Comparison of ENCODE assay signal across 26 cellular contexts in genomic region chr20:9031951-9032350, GRCh38. TPM values are rescaled to one million over a fixed set of nuclear protein-coding genes. Genes with fewer than 3 reads are reported as not detected.
DNase-seq lines count a peak whose midpoint lies in the region; ATAC-seq, FAIRE-seq and TF ChIP-seq lines count a peak whose summit lies in the region.
"Had no signal": no experiment of that assay in that cellular context is flagged by ENCODE, and none has a peak within 500 bp of the region (broad histone marks: within the 10 kb centered on the region; RNA-seq: fewer than 3 reads in every experiment).

No MANE protein-coding gene starts in this region.

- H3K27me3 Mint-ChIP-seq in HFFc6 (ENCODE audit: insufficient read depth) = no peaks in the 10 kb centered on the region
- H3K27me3 Mint-ChIP-seq: CD4-positive, CD25-positive, alpha-beta regulatory T cell had no signal

- no peak for FAIRE-seq in HTR-8/SVneo (lab: Jason Lieb, UNC)
- FAIRE-seq: G401.6, HepG2, RCC 7860 had no signal

- H3K36me3 ChIP-seq in esophagus muscularis mucosa = no peaks in the 10 kb centered on the region
- H3K36me3 ChIP-seq: BE2C had no signal

- H3K9me3 Mint-ChIP-seq in HFFc6 = no peaks in the 10 kb centered on the region

- no peak for TF ChIP-seq POLR2A in esophagus muscularis mucosa (IDR thresholded peaks at IDR 0.05; ENCODE audit: low read depth)

- TF ChIP-seq EP300 in esophagus muscularis mucosa (IDR thresholded peaks at IDR 0.05) = no peak

- no peaks in the 10 kb centered on the region for H3K27me3 ChIP-seq in AG04450 (ENCODE audit: control insufficient read depth, insufficient read depth, low read length)
- H3K27me3 ChIP-seq in esophagus muscularis mucosa = no peaks in the 10 kb centered on the region
- H3K27me3 ChIP-seq: BE2C had no signal

- H3K4me3 ChIP-seq in AG04450 (ENCODE audit: low read depth, low read length) (no peak overlapping the region), esophagus muscularis mucosa (no peak overlapping the region)
- H3K4me3 ChIP-seq: SK-N-MC had no signal

- TF ChIP-seq CTCF in AG04450 (IDR thresholded peaks at IDR 0.05; ENCODE audit: low read depth, low read length) = no peak
- no peak for TF ChIP-seq CTCF in HFFc6 (IDR thresholded peaks at IDR 0.05)
- no peak for TF ChIP-seq CTCF in esophagus muscularis mucosa (IDR thresholded peaks at IDR 0.05)

- DNase-seq in AG04450 (ENCODE audit: low read depth, low spot score) = no peak
- no peak for DNase-seq in HFFc6
- DNase-seq in esophagus muscularis mucosa (ENCODE audit: extremely low spot score) = no peak
- peak; percentile 51 for DNase-seq in fibroblast of the conjunctiva (ENCODE audit: low read depth)
- no peak for DNase-seq in germinal center (ENCODE audit: low spot score)
- DNase-seq in retina = no peak
- no peak for DNase-seq in HTR-8/SVneo (ENCODE audit: insufficient read length, low spot score)
- DNase-seq: BE2C; CD4-positive, CD25-positive, alpha-beta regulatory T cell; COR-L47; DMS 273 treated with DMSO at 0.1 percent for 48 hours; DND-41; HCEC 1CT; KG1; MV-4-11; NCI-H1417 treated with DMSO at 0.1 percent for 48 hours; NCI-H187 treated with DMSO at 0.1 percent for 48 hours; NCI-H510A treated with DMSO at 0.1 percent for 48 hours; NCI-H774; Right ventricle myocardium superior had no signal

- WGBS in esophagus muscularis mucosa = 62% methylated on average over 7 of the region's 7 CpGs

- ATAC-seq in GM18867 (IDR thresholded peaks at IDR 0.05; ENCODE audit: unreplicated experiment) = no peak
- ATAC-seq: HepG2 had no signal

- H3K27ac Mint-ChIP-seq in HFFc6 = 0 out of 2 replicates have a peak overlapping the region, but pooled peaks have one; percentile 75
- H3K27ac Mint-ChIP-seq: CD4-positive, CD25-positive, alpha-beta regulatory T cell had no signal

- H3K27ac ChIP-seq in AG04450 (ENCODE audit: low read depth, low read length) = peak overlapping the region; percentile 58
- H3K27ac ChIP-seq in esophagus muscularis mucosa (replicated peaks in 1 of 4) = peak overlapping the region in 3 of 4 donors; percentile 19 to 54 (median 48)
- H3K27ac ChIP-seq: SK-N-MC had no signal

- CTCF ChIA-PET in AG04450 (lab: Charles Lee) = interaction anchor here (0.9 kb wide), 1 partner anchor 9 kb away, joined by 3 read pairs; no protein-coding TSS in a partner anchor

- intact Hi-C loops in esophagus muscularis mucosa (cut with DNase I) = no loop called here

- H3K9me3 ChIP-seq in AG04450 (ENCODE audit: control insufficient read depth, insufficient read depth, low read length) (0 out of 2 replicates have a peak, but pooled peaks cover 2% of the 10 kb centered on the region), esophagus muscularis mucosa (no peaks in the 10 kb centered on the region)
- H3K9me3 ChIP-seq: BE2C had no signal

- peaks cover 29% of the 10 kb centered on the region for H3K36me3 Mint-ChIP-seq in HFFc6 (ENCODE audit: low read depth)
- H3K36me3 Mint-ChIP-seq: CD4-positive, CD25-positive, alpha-beta regulatory T cell had no signal

- POLR2A ChIA-PET in AG04450 (lab: Yijun Ruan, JAX) = no interaction called here

- H3K4me1 Mint-ChIP-seq in HFFc6 (ENCODE audit: low read depth) = peaks cover 72% of the 10 kb centered on the region
- H3K4me1 Mint-ChIP-seq: CD4-positive, CD25-positive, alpha-beta regulatory T cell had no signal

- H3K4me1 ChIP-seq in esophagus muscularis mucosa = peaks cover 0 to 5% (median 0%) of the 10 kb centered on the region in 4 donors
- H3K4me1 ChIP-seq: BE2C had no signal

- H3K4me3 Mint-ChIP-seq in HFFc6 = no peak overlapping the region
- H3K4me3 Mint-ChIP-seq: CD4-positive, CD25-positive, alpha-beta regulatory T cell had no signal

RNA-seq across cellular contexts. Expression of gene PLCB4, which starts 36.9 kb away (rescaled TPM):
- 13.0 and 18.6 TPM in 2 replicates for polyA plus RNA-seq in AG04450 (2011; rRNA removed)
- 15.9 and 18.1 TPM in 2 replicates for polyA minus RNA-seq in AG04450 (2011; rRNA and poly(A)+ RNA removed)
- total RNA-seq in HFFc6 (2021; fragmentation: NEBNext Ultra II Directional; extraction: Animal tissue kit (Norgen Biotek cat#: 25700)) = 10 to 100 TPM; 71.8 to 95.7 (median 79.1) TPM
- total RNA-seq in esophagus muscularis mucosa = 10 to 100 TPM; 30.7 to 61.8 (median 47.6) TPM
- total RNA-seq: HepG2, OCI-LY7 had no signal
- polyA plus RNA-seq: CD4-positive, CD25-positive, alpha-beta regulatory T cell had no signal
